Comparison of ENCODE assay signal across 8 cellular contexts in the genomic region with DNA sequence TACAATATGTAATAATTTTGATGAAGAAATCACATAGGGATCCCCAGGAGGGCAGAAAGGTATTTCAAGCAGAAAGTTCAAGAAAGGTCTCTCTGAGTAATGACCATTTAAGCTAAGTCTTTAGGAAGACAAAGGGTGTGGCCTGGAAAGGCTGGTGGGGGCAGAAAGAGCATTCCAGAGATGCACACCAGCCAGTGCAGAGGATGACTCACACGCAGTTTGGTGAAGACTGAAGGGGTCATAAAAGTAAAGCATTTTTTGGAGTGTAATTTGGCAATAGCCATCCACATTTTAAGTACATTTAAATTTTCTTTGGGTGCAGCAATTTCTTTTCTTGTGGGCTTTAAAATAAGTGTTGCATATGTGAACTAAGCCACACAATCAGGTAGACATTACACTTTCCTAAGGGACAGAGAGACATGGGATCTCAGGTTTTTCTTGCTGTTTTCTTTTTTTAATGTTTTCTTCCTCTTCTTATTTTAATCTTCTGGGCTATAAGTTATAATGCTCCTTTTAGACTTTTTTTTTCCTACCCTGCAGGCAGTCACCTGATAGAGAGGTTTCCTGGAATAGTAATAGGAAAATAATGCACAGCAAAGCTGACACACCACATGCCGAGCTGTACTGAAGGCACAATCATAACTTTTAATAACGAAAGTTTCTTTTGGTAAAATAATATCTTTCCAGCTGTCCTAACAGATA. TPM values are rescaled to one million over a fixed set of nuclear protein-coding genes. Genes with fewer than 3 reads are reported as not detected.
DNase-seq lines count a peak whose midpoint lies in the region; ATAC-seq and TF ChIP-seq lines count a peak whose summit lies in the region.

No MANE protein-coding gene starts in this region.

- H3K27ac ChIP-seq in SK-N-SH (ENCODE audit: low read depth in 2 of 2, low read length in 1 of 2): peak overlapping the region; percentile 63 to 64; a peak in 3 of 4 replicates
- H3K27ac ChIP-seq in skin epidermis: peak overlapping the region in 14 of 21 experiments; percentile 5 to 73 (median 44)
- no peak overlapping the region for H3K27ac ChIP-seq in aorta (ENCODE audit: low read depth in 1 of 2, low read length in 2 of 2)

- no peaks in the 10 kb centered on the region for H3K36me3 Mint-ChIP-seq in stimulated activated naive B cell treated with anti-CD40 and anti-IgM and Interleukin-4, amounts not matched to agents 10 μg/mL and 1 μg/mL and 100 μg/mL, for 72 hours

- no peaks in the 10 kb centered on the region for H3K9me3 ChIP-seq in HAP-1
- H3K9me3 ChIP-seq in SK-N-SH: no peaks in the 10 kb centered on the region
- H3K9me3 ChIP-seq in aorta (ENCODE audit: control insufficient read depth, low read length): no peaks in the 10 kb centered on the region

- H3K27ac Mint-ChIP-seq in stimulated activated naive B cell treated with anti-CD40 and anti-IgM and Interleukin-4, amounts not matched to agents 10 μg/mL and 1 μg/mL and 100 μg/mL, for 72 hours: no peak overlapping the region

- no peak for TF ChIP-seq CTCF in SK-N-SH (IDR thresholded peaks at IDR 0.05)
- no peak for TF ChIP-seq CTCF in fibroblast of pulmonary artery (IDR thresholded peaks at IDR 0.05; ENCODE audit: low read length, missing control alignments)

- H3K4me2 ChIP-seq in SK-N-SH: peak overlapping the region; percentile 57

- no peak for TF ChIP-seq RAD21 in SK-N-SH (IDR thresholded peaks at IDR 0.05; ENCODE audit: low read length)

- ATAC-seq in aorta (ENCODE audit: low FRiP score) (no peak), HG02870 (IDR thresholded peaks at IDR 0.05; ENCODE audit: unreplicated experiment) (no peak)
- no peak for ATAC-seq in stimulated activated naive B cell treated with anti-CD40 and anti-IgM and Interleukin-4, amounts not matched to agents 10 μg/mL and 1 μg/mL and 100 μg/mL, for 72 hours (replicated peaks)

- H3K4me3 Mint-ChIP-seq in stimulated activated naive B cell treated with anti-CD40 and anti-IgM and Interleukin-4, amounts not matched to agents 10 μg/mL and 1 μg/mL and 100 μg/mL, for 72 hours: no peak overlapping the region

- no peak overlapping the region; the same call in 1 of the 2 replicates for H3K9ac ChIP-seq in SK-N-SH

- 9% methylated on average over 3 of the region's 3 CpGs for WGBS in SK-N-SH (ENCODE audit: low lambda C conversion rate)
- 17 to 22% methylated on average over 3 of the region's 3 CpGs for WGBS in aorta, 2 donors

- no peaks in the 10 kb centered on the region for H3K9me3 Mint-ChIP-seq in stimulated activated naive B cell treated with anti-CD40 and anti-IgM and Interleukin-4, amounts not matched to agents 10 μg/mL and 1 μg/mL and 100 μg/mL, for 72 hours

- H4K20me1 ChIP-seq in SK-N-SH (ENCODE audit: insufficient read depth): no peaks in the 10 kb centered on the region

- no peaks in the 10 kb centered on the region for H3K27me3 Mint-ChIP-seq in stimulated activated naive B cell treated with anti-CD40 and anti-IgM and Interleukin-4, amounts not matched to agents 10 μg/mL and 1 μg/mL and 100 μg/mL, for 72 hours

- H3K4me1 Mint-ChIP-seq in stimulated activated naive B cell treated with anti-CD40 and anti-IgM and Interleukin-4, amounts not matched to agents 10 μg/mL and 1 μg/mL and 100 μg/mL, for 72 hours: no peaks in the 10 kb centered on the region

- H3K9me2 ChIP-seq in SK-N-SH: no peaks in the 10 kb centered on the region

- no peaks in the 10 kb centered on the region for H3K27me3 ChIP-seq in HAP-1 (ENCODE audit: low read depth)
- no peaks in the 10 kb centered on the region for H3K27me3 ChIP-seq in SK-N-SH (ENCODE audit: insufficient read depth)
- H3K27me3 ChIP-seq in aorta (ENCODE audit: control insufficient read depth in 1 of 2, insufficient read depth in 2 of 2, low read length in 1 of 2): no peaks in the 10 kb centered on the region

- H3K36me3 ChIP-seq in HAP-1 (replicated peaks) (no peaks in the 10 kb centered on the region), SK-N-SH (replicated peaks in 1 of 2; ENCODE audit: control insufficient read depth in 1 of 2, insufficient read depth in 2 of 2, low read length in 1 of 2) (no peaks in the 10 kb centered on the region), aorta (ENCODE audit: control insufficient read depth in 1 of 2, insufficient read depth in 2 of 2, low read length in 1 of 2) (no peaks in the 10 kb centered on the region)

- in situ Hi-C loops in HAP-1 (cut with MboI; ENCODE audit: low sequenced_read_pairs): no loop called here

- intact Hi-C loops in aorta (cut with DNase I): no loop called here

- H3F3A ChIP-seq in SK-N-SH (replicated peaks; ENCODE audit: insufficient read depth): peaks cover 13% of the 10 kb centered on the region

- POLR2A ChIA-PET in SK-N-SH (lab: Yijun Ruan, JAX): no interaction called here

- CTCF ChIA-PET in SK-N-SH (lab: Yijun Ruan, JAX): no interaction called here

- TF ChIP-seq EP300 in SK-N-SH (IDR thresholded peaks at IDR 0.05; ENCODE audit: borderline replicate concordance in 1 of 2, low read depth in 1 of 2, low read length in 1 of 2): peak in 1 of 2 experiments; percentile 51; a peak in 1 of 4 replicates

- H3K4me3 ChIP-seq in HAP-1 (no peak overlapping the region), SK-N-SH (ENCODE audit: low read depth in 2 of 2, low read length in 1 of 2) (no peak overlapping the region; a peak in 1 of 4 replicates), fibroblast of pulmonary artery (replicated peaks; ENCODE audit: low read depth, low read length) (no peak overlapping the region), skin epidermis (peak overlapping the region in 1 of 7 experiments; percentile 13), aorta (ENCODE audit: low read length in 2 of 2) (no peak overlapping the region)

- DNase-seq in HAP-1 (ENCODE audit: low spot score in 2 of 2) (peak; percentile 36 to 58), SK-N-SH (no peak), fibroblast of pulmonary artery (ENCODE audit: low read depth) (peak; percentile 73), aorta (no peak), NCI-H526 (lab: John Stamatoyannopoulos, UW) (no peak)
- DNase-seq in stimulated activated naive B cell treated with anti-CD40 and anti-IgM and Interleukin-4, amounts not matched to agents 10 μg/mL and 1 μg/mL and 100 μg/mL, for 72 hours: no peak

- H2AFZ ChIP-seq in SK-N-SH (ENCODE audit: low read depth): peak overlapping the region; percentile 69

- no peaks in the 10 kb centered on the region for H3K79me2 ChIP-seq in SK-N-SH (ENCODE audit: insufficient read depth)

- H3K4me1 ChIP-seq in HAP-1 (peaks cover 32% of the 10 kb centered on the region), SK-N-SH (ENCODE audit: control insufficient read depth in 1 of 2, insufficient read depth in 2 of 2, low read depth in 1 of 2, low read length in 1 of 2) (peaks cover 0 to 13% of the 10 kb centered on the region in 2 experiments; a peak in 2 of 4 replicates), aorta (ENCODE audit: control insufficient read depth in 1 of 2, insufficient read depth in 2 of 2, low read length in 2 of 2) (no peaks in the 10 kb centered on the region)

TF ChIP-seq in SK-N-SH, 30 proteins besides CTCF, POLR2A, EP300 and RAD21 (continues in another document):
- TF ChIP-seq POLR2AphosphoS5 (IDR thresholded peaks at IDR 0.05; ENCODE audit: low read depth, low read length) (no peak), RCOR1 (IDR thresholded peaks at IDR 0.05; ENCODE audit: low read length) (no peak), ELF1 (IDR thresholded peaks at IDR 0.05) (no peak), SIN3A (IDR thresholded peaks at IDR 0.05; ENCODE audit: borderline replicate concordance, low read depth, low read length) (no peak), MAX (IDR thresholded peaks at IDR 0.05; ENCODE audit: low read depth) (0 out of 2 replicates have a peak, but pooled peaks have one; percentile 27), FOXJ3 (CRISPR knock-in tag; IDR thresholded peaks at IDR 0.05) (no peak), TEAD4 (IDR thresholded peaks at IDR 0.05; ENCODE audit: borderline replicate concordance, insufficient read depth) (0 out of 2 replicates have a peak, but pooled peaks have one; percentile 60), TAF1 (IDR thresholded peaks at IDR 0.05; ENCODE audit: borderline replicate concordance, low read depth, low read length) (no peak), SMC3 (IDR thresholded peaks at IDR 0.05; ENCODE audit: low read depth, low read length) (no peak)
- TF ChIP-seq, protein P1, sequence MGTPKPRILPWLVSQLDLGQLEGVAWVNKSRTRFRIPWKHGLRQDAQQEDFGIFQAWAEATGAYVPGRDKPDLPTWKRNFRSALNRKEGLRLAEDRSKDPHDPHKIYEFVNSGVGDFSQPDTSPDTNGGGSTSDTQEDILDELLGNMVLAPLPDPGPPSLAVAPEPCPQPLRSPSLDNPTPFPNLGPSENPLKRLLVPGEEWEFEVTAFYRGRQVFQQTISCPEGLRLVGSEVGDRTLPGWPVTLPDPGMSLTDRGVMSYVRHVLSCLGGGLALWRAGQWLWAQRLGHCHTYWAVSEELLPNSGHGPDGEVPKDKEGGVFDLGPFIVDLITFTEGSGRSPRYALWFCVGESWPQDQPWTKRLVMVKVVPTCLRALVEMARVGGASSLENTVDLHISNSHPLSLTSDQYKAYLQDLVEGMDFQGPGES (IDR thresholded peaks at IDR 0.05; ENCODE audit: low read depth, low read length): no peak

RNA-seq across cellular contexts. Expression of gene PTPRK, which starts 49.5 kb away (rescaled TPM):
- 8.0 and 9.5 TPM in 2 replicates for polyA plus RNA-seq in SK-N-SH (2012; rRNA removed)
- polyA plus RNA-seq in SK-N-SH (2012; cell fraction: cytosol; rRNA removed): 12.3 and 14.5 TPM in 2 replicates
- 8.9 and 10.3 TPM in 2 replicates for polyA plus RNA-seq in SK-N-SH (2012; cell fraction: nucleus; rRNA removed)
- total RNA-seq in aorta: 10 to 100 TPM; 39.6 to 50.6 TPM
- polyA plus RNA-seq in aorta: 10 to 100 TPM in 1 of 2 donors, 1 to 10 TPM in 1; 3.9 to 10.2 TPM

Comparison
In these comparisons a context has a peak if more than half of its experiments do, and no peak if none do; other contexts are left out.
1. DNase-seq: peak in HAP-1 (2 of 2) and fibroblast of pulmonary artery (single experiment); none in SK-N-SH (single experiment), aorta (0 of 2), stimulated activated naive B cell treated with anti-CD40 and anti-IgM and Interleukin-4, amounts not matched to agents 10 μg/mL and 1 μg/mL and 100 μg/mL, for 72 hours (single experiment) and NCI-H526 (0 of 2).
2. H3K27ac ChIP-seq: peak in SK-N-SH (2 of 2) and skin epidermis (14 of 21); none in aorta (0 of 2).